In the genomic region with DNA sequence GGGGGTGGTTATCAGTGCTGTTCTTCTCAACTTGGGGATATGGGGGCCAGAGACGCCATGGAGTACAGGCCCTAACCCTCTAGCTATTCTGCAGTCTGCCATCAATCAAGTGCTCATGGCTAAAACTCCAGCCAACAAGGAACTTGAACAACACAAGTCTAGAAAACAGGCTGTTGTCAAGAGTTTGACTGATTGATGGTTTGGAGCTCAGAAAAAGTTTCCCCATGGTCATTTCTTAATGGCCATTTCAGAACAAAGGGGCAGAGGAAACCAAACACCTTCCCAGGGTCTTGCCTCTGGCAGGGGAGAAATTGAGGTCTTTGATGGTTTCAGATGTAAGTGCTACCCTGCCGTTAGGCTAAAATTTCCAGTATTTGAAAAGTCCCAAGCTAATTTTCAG, we compare ENCODE assay signal across 23 cellular contexts. TPM values are rescaled to one million over a fixed set of nuclear protein-coding genes. Genes with fewer than 3 reads are reported as not detected.
"Had no signal": no experiment of that assay in that cellular context is flagged by ENCODE, and none has a peak within 500 bp of the region (broad histone marks: within the 10 kb centered on the region; RNA-seq: fewer than 3 reads in every experiment).

No MANE protein-coding gene starts in this region.

- H3K36me3 ChIP-seq: MG63 had no signal

- H3K4me3 ChIP-seq: MG63 had no signal

- H3K9me3 ChIP-seq: MG63, SK-N-SH had no signal

- H3K27ac ChIP-seq: HL-60, RWPE1 had no signal

- H3K9ac ChIP-seq: SK-N-SH had no signal

- DNase-seq: Karpas-422, KG1, MG63, NCI-H1092, NCI-H1105 treated with DMSO at 0.1 percent for 48 hours, NCI-H1417 treated with DMSO at 0.1 percent for 48 hours, NCI-H1694 treated with DMSO at 0.1 percent for 48 hours, NCI-H1930, NCI-H2107, NCI-H2227 treated with DMSO at 0.1 percent for 48 hours, NCI-H524, NCI-H526 treated with DMSO at 0.1 percent for 48 hours, NCI-H774, PC-3, SHP77, SK-N-SH, SW 1271, T-cell had no signal

- ATAC-seq: Panc1, PC-3, T-cell had no signal

- H3K4me2 ChIP-seq: SK-N-SH had no signal

RNA-seq across cellular contexts. Expression of gene PCK1, which starts 15.1 kb away (rescaled TPM):
- total RNA-seq: PC-3 had no signal
- polyA plus RNA-seq: SK-N-SH had no signal

RNA-seq across cellular contexts. Expression of gene ZBP1, which starts 44.2 kb away (rescaled TPM):
- total RNA-seq: NCI-H460, PC-3, SK-MEL-5 had no signal
- polyA plus RNA-seq: SK-N-SH had no signal

RNA-seq across cellular contexts. Expression of gene CTCFL, which starts 51.1 kb away (rescaled TPM):
- total RNA-seq: NCI-H460, PC-3 had no signal
- polyA plus RNA-seq: SK-N-SH had no signal
